In the genomic region with DNA sequence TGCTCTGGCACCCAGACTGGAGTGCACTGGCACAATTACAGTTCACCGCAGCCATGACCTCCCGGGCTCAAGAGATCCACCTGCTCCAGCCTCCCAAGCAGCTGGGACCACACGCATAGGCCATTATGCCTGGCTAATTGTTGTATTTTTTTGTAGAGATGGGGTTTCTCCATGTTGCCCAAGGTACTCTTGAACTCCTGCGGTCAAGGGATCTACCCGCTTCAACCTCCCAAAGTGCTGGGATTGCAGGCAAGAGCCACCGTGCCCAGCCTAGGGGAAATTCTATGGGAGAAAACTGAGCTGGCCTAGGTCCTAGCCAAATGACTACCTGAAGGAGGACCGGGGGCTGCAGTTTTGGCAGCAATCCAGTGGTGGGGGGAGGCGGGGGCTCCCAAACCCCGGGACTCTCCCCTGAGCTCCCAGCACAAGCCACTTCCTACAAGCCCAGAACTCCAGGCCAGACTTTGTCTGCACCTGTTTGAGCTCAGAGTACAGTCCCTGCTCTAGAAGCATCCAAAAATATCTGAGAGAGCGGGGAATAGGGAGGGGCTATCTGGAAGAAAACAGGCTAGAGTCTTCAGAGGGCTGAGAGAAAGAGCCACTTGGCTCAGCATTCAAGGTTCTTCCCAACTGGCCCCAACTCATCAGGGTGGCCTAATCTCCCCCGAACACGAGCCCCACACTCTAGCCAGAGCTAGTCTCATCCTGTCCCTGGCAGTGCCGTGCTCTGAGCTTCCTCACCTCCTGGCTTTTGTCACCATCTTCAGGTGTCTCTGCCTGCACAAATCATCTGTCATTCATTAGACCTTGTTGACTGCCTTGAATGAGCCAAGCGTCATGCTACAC, we compare ENCODE assay signal across 27 cellular contexts. TPM values are rescaled to one million over a fixed set of nuclear protein-coding genes. Genes with fewer than 3 reads are reported as not detected.
DNase-seq lines count a peak whose midpoint lies in the region; ATAC-seq, FAIRE-seq and TF ChIP-seq lines count a peak whose summit lies in the region.
"Had no signal": no experiment of that assay in that cellular context is flagged by ENCODE, and none has a peak within 500 bp of the region (broad histone marks: within the 10 kb centered on the region; RNA-seq: fewer than 3 reads in every experiment).

No MANE protein-coding gene starts in this region.

- H3K4me1 Mint-ChIP-seq in effector memory CD8-positive, alpha-beta T cell (ENCODE audit: low read depth in 2 of 2) = no peaks in the 10 kb centered on the region
- H3K4me1 Mint-ChIP-seq: activated naive CD4-positive, alpha-beta T cell treated with anti-CD3 and anti-CD28 coated beads, Interleukin-2, amount 50 U/mL, for 24 hours; naive thymus-derived CD4-positive, alpha-beta T cell; stimulated activated naive B cell treated with anti-CD40 and anti-IgM and Interleukin-4, amounts not matched to agents 10 μg/mL and 1 μg/mL and 100 μg/mL, for 72 hours had no signal

- no peak for TF ChIP-seq POLR2A in HepG2 (IDR thresholded peaks at IDR 0.05; ENCODE audit: insufficient read depth in 1 of 2, low read depth in 2 of 2, low read length in 2 of 2)
- no peak for TF ChIP-seq POLR2A in right lobe of liver (IDR thresholded peaks at IDR 0.05)

- POLR2A ChIA-PET in HepG2 (lab: Yijun Ruan, JAX) = interaction anchor here (1.0 kb wide), 1 partner anchor 21 kb away, joined by 3 read pairs; no protein-coding TSS in a partner anchor

- H3K27ac ChIP-seq in HepG2 (ENCODE audit: extremely low read length, insufficient read depth, low read length) = no peak overlapping the region
- H3K27ac ChIP-seq in right lobe of liver = no peak overlapping the region
- no peak overlapping the region for H3K27ac ChIP-seq in keratinocyte (ENCODE audit: control insufficient read depth, insufficient read depth, low read length)
- H3K27ac ChIP-seq in upper lobe of right lung = no peak overlapping the region
- H3K27ac ChIP-seq: HL-60, thoracic aorta had no signal

- no peak overlapping the region for H3K4me3 Mint-ChIP-seq in effector memory CD8-positive, alpha-beta T cell
- H3K4me3 Mint-ChIP-seq: activated naive CD4-positive, alpha-beta T cell treated with anti-CD3 and anti-CD28 coated beads, Interleukin-2, amount 50 U/mL, for 24 hours; CD14-positive monocyte; IgD-negative memory B cell; naive thymus-derived CD4-positive, alpha-beta T cell; stimulated activated naive B cell treated with anti-CD40 and anti-IgM and Interleukin-4, amounts not matched to agents 10 μg/mL and 1 μg/mL and 100 μg/mL, for 72 hours had no signal

- H3K27me3 Mint-ChIP-seq in effector memory CD8-positive, alpha-beta T cell = peaks cover 23 to 43% of the 10 kb centered on the region in 2 donors
- H3K27me3 Mint-ChIP-seq: activated naive CD4-positive, alpha-beta T cell treated with anti-CD3 and anti-CD28 coated beads, Interleukin-2, amount 50 U/mL, for 24 hours had no signal

- H3K4me3 ChIP-seq in HepG2 (replicated peaks in 1 of 3; ENCODE audit: insufficient read depth in 1 of 3, low read depth in 2 of 3, low read length in 3 of 3) = no peak overlapping the region
- no peak overlapping the region for H3K4me3 ChIP-seq in right lobe of liver
- H3K4me3 ChIP-seq in keratinocyte (ENCODE audit: control insufficient read depth in 2 of 3, extremely low read depth in 1 of 3, insufficient read depth in 2 of 3, low read depth in 1 of 3, low read length in 3 of 3) = no peak overlapping the region
- H3K4me3 ChIP-seq in upper lobe of right lung = no peak overlapping the region
- H3K4me3 ChIP-seq: MG63, thoracic aorta had no signal

- peak; percentile 32; the same call in 2 of the 3 replicates for ATAC-seq in HepG2
- ATAC-seq in right lobe of liver = no peak
- ATAC-seq in upper lobe of right lung = peak; percentile 67
- ATAC-seq in effector memory CD8-positive, alpha-beta T cell (replicated peaks) = no peak
- no peak for ATAC-seq in GM18909 (IDR thresholded peaks at IDR 0.05; ENCODE audit: poor library complexity, unreplicated experiment)
- no peak for ATAC-seq in HG03139 (IDR thresholded peaks at IDR 0.05; ENCODE audit: unreplicated experiment)
- ATAC-seq: naive thymus-derived CD4-positive, alpha-beta T cell; stimulated activated naive B cell treated with anti-CD40 and anti-IgM and Interleukin-4, amounts not matched to agents 10 μg/mL and 1 μg/mL and 100 μg/mL, for 72 hours had no signal

- H3K9me3 ChIP-seq in HepG2 (ENCODE audit: low read length) (no peaks in the 10 kb centered on the region), right lobe of liver (no peaks in the 10 kb centered on the region), keratinocyte (ENCODE audit: control insufficient read depth, low read depth, low read length) (no peaks in the 10 kb centered on the region), upper lobe of right lung (no peaks in the 10 kb centered on the region)
- H3K9me3 ChIP-seq: MG63, thoracic aorta had no signal

- H3K79me2 ChIP-seq in HepG2 (ENCODE audit: insufficient read depth, low read length) = no peaks in the 10 kb centered on the region
- H3K79me2 ChIP-seq in keratinocyte (ENCODE audit: control insufficient read depth, insufficient read depth, low read length) = no peaks in the 10 kb centered on the region

- H3K9me3 Mint-ChIP-seq in effector memory CD8-positive, alpha-beta T cell = no peaks in the 10 kb centered on the region
- H3K9me3 Mint-ChIP-seq: activated naive CD4-positive, alpha-beta T cell treated with anti-CD3 and anti-CD28 coated beads, Interleukin-2, amount 50 U/mL, for 24 hours; stimulated activated naive B cell treated with anti-CD40 and anti-IgM and Interleukin-4, amounts not matched to agents 10 μg/mL and 1 μg/mL and 100 μg/mL, for 72 hours had no signal

- in situ Hi-C loops in HepG2 (cut with HindIII; ENCODE audit: extremely low pct_ligation_motif_present, low pct_unique_long_range_greater_than_20kb) = no loop called here

- TF ChIP-seq RAD21 in HepG2 (CRISPR knock-in tag; IDR thresholded peaks at IDR 0.05) = no peak

- DNase-seq in HepG2 (ENCODE audit: low spot score) (no peak), right lobe of liver (no peak), cerebellar cortex (ENCODE audit: low spot score) (peak; percentile 34), keratinocyte (ENCODE audit: low read depth, low spot score) (no peak), upper lobe of right lung (no peak)
- no peak for DNase-seq in effector memory CD8-positive, alpha-beta T cell
- DNase-seq: activated CD4-positive, CD25-positive, alpha-beta regulatory T cell treated with anti-CD3 and anti-CD28 coated beads, Interleukin-2, amount 50 U/mL, for 72 hours; activated T-cell treated with anti-CD3 and anti-CD28 coated beads, Interleukin-2, amount 50 U/mL, for 48 hours; MG63; naive thymus-derived CD4-positive, alpha-beta T cell; NCI-H1694; NCI-H446; stimulated activated CD4-positive, alpha-beta T cell treated with anti-CD3 and anti-CD28 coated beads, Interleukin-1b, Interleukin-23, amount 100 ng/mL, for 48 hours; stimulated activated naive B cell treated with anti-CD40 and anti-IgM and Interleukin-4, amounts not matched to agents 10 μg/mL and 1 μg/mL and 100 μg/mL, for 72 hours; T1000 had no signal

- TF ChIP-seq CTCF in HepG2 (CRISPR knock-in tag; IDR thresholded peaks at IDR 0.05) = peak; percentile 35; the same call in 1 of the 2 replicates
- no peak for TF ChIP-seq CTCF in right lobe of liver (IDR thresholded peaks at IDR 0.05)
- peak in 1 of 3 experiments; percentile 40 for TF ChIP-seq CTCF in keratinocyte (optimal IDR thresholded peaks at IDR 0.05 in 1 of 3, IDR thresholded peaks at IDR 0.05 in 1 of 3, conservative IDR thresholded peaks at IDR 0.05 in 1 of 3; ENCODE audit: extremely low read depth in 1 of 3, insufficient read depth in 2 of 3, low read length in 3 of 3)
- TF ChIP-seq CTCF in upper lobe of right lung (IDR thresholded peaks at IDR 0.05) = no peak

- no peaks in the 10 kb centered on the region for H3K36me3 Mint-ChIP-seq in effector memory CD8-positive, alpha-beta T cell (ENCODE audit: insufficient read depth)
- H3K36me3 Mint-ChIP-seq: activated naive CD4-positive, alpha-beta T cell treated with anti-CD3 and anti-CD28 coated beads, Interleukin-2, amount 50 U/mL, for 24 hours; CD14-positive monocyte; IgD-negative memory B cell; stimulated activated naive B cell treated with anti-CD40 and anti-IgM and Interleukin-4, amounts not matched to agents 10 μg/mL and 1 μg/mL and 100 μg/mL, for 72 hours had no signal

- H4K20me1 ChIP-seq in HepG2 (ENCODE audit: insufficient read depth, low read length) (no peaks in the 10 kb centered on the region), keratinocyte (ENCODE audit: control insufficient read depth, extremely low read depth, insufficient read depth, low read length) (no peaks in the 10 kb centered on the region)

- intact Hi-C loops in HepG2 (cut with micrococcal nuclease; ENCODE audit: unreplicated experiment) (no loop called here), right lobe of liver (cut with DNase I) (no loop called here), upper lobe of right lung (cut with DNase I) (no loop called here)

- H3K36me3 ChIP-seq in HepG2 (replicated peaks in 1 of 2; ENCODE audit: control insufficient read depth in 1 of 2, insufficient read depth in 2 of 2, low read length in 2 of 2) (no peaks in the 10 kb centered on the region), right lobe of liver (no peaks in the 10 kb centered on the region), keratinocyte (ENCODE audit: control insufficient read depth in 2 of 2, extremely low read depth in 1 of 2, insufficient read depth in 2 of 2, low read length in 2 of 2) (no peaks in the 10 kb centered on the region), upper lobe of right lung (no peaks in the 10 kb centered on the region)
- H3K36me3 ChIP-seq: MG63, thoracic aorta had no signal

- H3K27me3 ChIP-seq in HepG2 (ENCODE audit: control insufficient read depth in 1 of 2, insufficient read depth in 2 of 2, low read length in 2 of 2) (peaks cover 7 to 50% of the 10 kb centered on the region in 2 experiments; a peak in 4 of 5 replicates), right lobe of liver (no peaks in the 10 kb centered on the region), keratinocyte (ENCODE audit: control insufficient read depth, extremely low read depth, insufficient read depth, low read length) (peaks cover 29% of the 10 kb centered on the region), upper lobe of right lung (no peaks in the 10 kb centered on the region)
- H3K27me3 ChIP-seq: MG63 had no signal

- H3K27ac Mint-ChIP-seq in effector memory CD8-positive, alpha-beta T cell = no peak overlapping the region
- H3K27ac Mint-ChIP-seq: activated naive CD4-positive, alpha-beta T cell treated with anti-CD3 and anti-CD28 coated beads, Interleukin-2, amount 50 U/mL, for 24 hours; CD14-positive monocyte; IgD-negative memory B cell; naive thymus-derived CD4-positive, alpha-beta T cell; stimulated activated naive B cell treated with anti-CD40 and anti-IgM and Interleukin-4, amounts not matched to agents 10 μg/mL and 1 μg/mL and 100 μg/mL, for 72 hours had no signal

- no peak overlapping the region for H2AFZ ChIP-seq in HepG2 (ENCODE audit: low read length)
- H2AFZ ChIP-seq in keratinocyte (ENCODE audit: control insufficient read depth, low read length) = no peak overlapping the region

- dilution Hi-C loops in keratinocyte (cut with MboI; ENCODE audit: extremely low pct_ligation_motif_present, low sequenced_read_pairs) = no loop called here

- H3K9ac ChIP-seq in HepG2 (ENCODE audit: insufficient read depth, low read depth, low read length) (no peak overlapping the region), keratinocyte (ENCODE audit: control insufficient read depth, extremely low read depth, insufficient read depth, low read length) (no peak overlapping the region)

- WGBS in HepG2 (ENCODE audit: low lambda C conversion rate) = 45% methylated on average over 11 of the region's 14 CpGs
- WGBS in right lobe of liver (ENCODE audit: insufficient coverage, low coverage, low lambda C conversion rate, missing lambda C conversion rate) = 88% methylated on average over 9 of the region's 14 CpGs

- FAIRE-seq in HepG2 (lab: Jason Lieb, UNC) (no peak), keratinocyte (lab: Jason Lieb, UNC) (peak; percentile 17)
- FAIRE-seq: astrocyte, colon, GM19239 had no signal

- no peaks in the 10 kb centered on the region for H3K9me1 ChIP-seq in keratinocyte (ENCODE audit: control insufficient read depth, extremely low read depth, insufficient read depth, low read length)

- no peak overlapping the region for H3K4me2 ChIP-seq in HepG2 (ENCODE audit: low read depth, low read length)
- H3K4me2 ChIP-seq in keratinocyte (ENCODE audit: control insufficient read depth, extremely low read depth, insufficient read depth, low read depth, low read length) = no peak overlapping the region

- no TSS peak for BruUV-seq in HepG2 (replicated peaks; lab: Mats Ljungman, UMichigan)

- TF ChIP-seq EP300 in HepG2 (IDR thresholded peaks at IDR 0.05; ENCODE audit: low read depth in 2 of 2, low read length in 2 of 2) = no peak
- TF ChIP-seq EP300 in HepG2 (CRISPR knock-in tag; IDR thresholded peaks at IDR 0.05; ENCODE audit: borderline replicate concordance) = no peak

- CTCF ChIA-PET in HepG2 (lab: Yijun Ruan, JAX; ENCODE audit: low intra/inter-chr PET ratio, low total read pairs) = no interaction called here

- H3K4me1 ChIP-seq in HepG2 (ENCODE audit: insufficient read depth, low read length) = no peaks in the 10 kb centered on the region
- H3K4me1 ChIP-seq in right lobe of liver = no peaks in the 10 kb centered on the region
- H3K4me1 ChIP-seq in keratinocyte (ENCODE audit: control insufficient read depth, extremely low read depth, insufficient read depth, low read length) = no peaks in the 10 kb centered on the region
- peaks cover 7% of the 10 kb centered on the region for H3K4me1 ChIP-seq in upper lobe of right lung

RNA-seq across cellular contexts. Expression of gene SRL, which starts 9.1 kb away (rescaled TPM):
- total RNA-seq in HepG2 (2016; rRNA removed; fragmentation: Illumina TruSeq; extraction: Trizol) (not detected in 2 replicates), right lobe of liver (under 1 TPM; 0.18 to 0.62 (median 0.28) TPM), upper lobe of right lung (0.64 TPM)
- total RNA-seq in HepG2 (2016; cell fraction: cytosol; rRNA removed; fragmentation: Illumina TruSeq; extraction: Trizol; ENCODE audit: low read depth) = not detected in 2 replicates
- 0.02 TPM in 1 of 2 replicates, not detected in the other for total RNA-seq in HepG2 (2016; cell fraction: insoluble cytoplasmic fraction; rRNA removed; fragmentation: Illumina TruSeq; extraction: Trizol)
- not detected in 2 replicates for total RNA-seq in HepG2 (2016; cell fraction: membrane; rRNA removed; fragmentation: Illumina TruSeq; extraction: Trizol)
- total RNA-seq in HepG2 (2016; cell fraction: nucleus; rRNA removed; fragmentation: Illumina TruSeq; extraction: Trizol) = not detected in 2 replicates
- polyA plus RNA-seq in HepG2 (2011; rRNA removed) (0.04 and 0.05 TPM in 2 replicates), keratinocyte (not detected in 3 replicates)
- 0.04 and 0.05 TPM in 2 replicates for polyA plus RNA-seq in HepG2 (2011; cell fraction: cytosol; rRNA removed)
- 0.03 and 0.05 TPM in 2 replicates for polyA plus RNA-seq in HepG2 (2011; cell fraction: nucleus; rRNA removed)
- polyA plus RNA-seq in HepG2 (2012) = 0.05 and 0.16 TPM in 2 replicates
- not detected in 2 replicates for polyA plus RNA-seq in HepG2 (2016; cell fraction: cytosol; fragmentation: Illumina TruSeq; extraction: Trizol; ENCODE audit: low read depth)
- not detected in 2 replicates for polyA plus RNA-seq in HepG2 (2016; cell fraction: insoluble cytoplasmic fraction; fragmentation: Illumina TruSeq; extraction: Trizol; ENCODE audit: low read depth)
- not detected in 2 replicates for polyA plus RNA-seq in HepG2 (2016; cell fraction: membrane; fragmentation: Illumina TruSeq; extraction: Trizol; ENCODE audit: low read depth)
- polyA plus RNA-seq in HepG2 (2016; cell fraction: nucleus; fragmentation: Illumina TruSeq; extraction: Trizol; ENCODE audit: insufficient read depth, low read depth) = not detected in 2 replicates
- 0.08 TPM in 1 of 2 replicates, not detected in the other for polyA minus RNA-seq in HepG2 (2011; rRNA and poly(A)+ RNA removed; ENCODE audit: low replicate concordance)
- polyA minus RNA-seq in HepG2 (2011; cell fraction: cytosol; rRNA and poly(A)+ RNA removed) = not detected in 2 replicates
- polyA minus RNA-seq in HepG2 (2011; cell fraction: nucleus; rRNA and poly(A)+ RNA removed) = not detected in 2 replicates
- not detected for polyA plus RNA-seq in keratinocyte (2011; ENCODE audit: low read depth)
- polyA plus RNA-seq in keratinocyte (2011; cell fraction: cytosol; rRNA removed) = 0.02 TPM in 1 of 2 replicates, not detected in the other
- not detected in 2 replicates for polyA plus RNA-seq in keratinocyte (2011; cell fraction: nucleus; rRNA removed)
- 0.03 TPM in 1 of 2 replicates, not detected in the other for polyA plus RNA-seq in keratinocyte (2012; ENCODE audit: low replicate concordance)
- not detected in 3 replicates for polyA minus RNA-seq in keratinocyte
- not detected for polyA minus RNA-seq in keratinocyte (2011; cell fraction: cytosol; rRNA and poly(A)+ RNA removed)
- not detected in 2 replicates for polyA minus RNA-seq in keratinocyte (2011; cell fraction: nucleus; rRNA and poly(A)+ RNA removed)
- total RNA-seq: astrocyte; naive thymus-derived CD4-positive, alpha-beta T cell; osteoblast; RPMI7951 had no signal
- polyA plus RNA-seq: CD14-positive monocyte; IgD-negative memory B cell; naive thymus-derived CD4-positive, alpha-beta T cell had no signal

RNA-seq across cellular contexts. Expression of gene TFAP4, which starts 40.1 kb away (rescaled TPM):
- 10.4 and 12.2 TPM in 2 replicates for total RNA-seq in HepG2 (2016; rRNA removed; fragmentation: Illumina TruSeq; extraction: Trizol)
- 22.0 and 26.0 TPM in 2 replicates for total RNA-seq in HepG2 (2016; cell fraction: cytosol; rRNA removed; fragmentation: Illumina TruSeq; extraction: Trizol; ENCODE audit: low read depth)
- 8.6 and 13.4 TPM in 2 replicates for total RNA-seq in HepG2 (2016; cell fraction: insoluble cytoplasmic fraction; rRNA removed; fragmentation: Illumina TruSeq; extraction: Trizol)
- 16.4 and 17.5 TPM in 2 replicates for total RNA-seq in HepG2 (2016; cell fraction: membrane; rRNA removed; fragmentation: Illumina TruSeq; extraction: Trizol)
- 6.4 and 7.5 TPM in 2 replicates for total RNA-seq in HepG2 (2016; cell fraction: nucleus; rRNA removed; fragmentation: Illumina TruSeq; extraction: Trizol)
- polyA plus RNA-seq in HepG2 (2011; rRNA removed) = 13.0 and 15.6 TPM in 2 replicates
- 4.7 and 8.9 TPM in 2 replicates for polyA plus RNA-seq in HepG2 (2011; cell fraction: cytosol; rRNA removed)
- 12.3 and 16.1 TPM in 2 replicates for polyA plus RNA-seq in HepG2 (2011; cell fraction: nucleus; rRNA removed)
- polyA plus RNA-seq in HepG2 (2012) = 9.9 and 12.9 TPM in 2 replicates
- 4.9 and 5.3 TPM in 2 replicates for polyA plus RNA-seq in HepG2 (2016; cell fraction: cytosol; fragmentation: Illumina TruSeq; extraction: Trizol; ENCODE audit: low read depth)
- polyA plus RNA-seq in HepG2 (2016; cell fraction: insoluble cytoplasmic fraction; fragmentation: Illumina TruSeq; extraction: Trizol; ENCODE audit: low read depth) = 13.4 and 17.4 TPM in 2 replicates
- polyA plus RNA-seq in HepG2 (2016; cell fraction: membrane; fragmentation: Illumina TruSeq; extraction: Trizol; ENCODE audit: low read depth) = 7.5 and 7.9 TPM in 2 replicates
- 20.3 and 24.4 TPM in 2 replicates for polyA plus RNA-seq in HepG2 (2016; cell fraction: nucleus; fragmentation: Illumina TruSeq; extraction: Trizol; ENCODE audit: insufficient read depth, low read depth)
- polyA minus RNA-seq in HepG2 (2011; rRNA and poly(A)+ RNA removed; ENCODE audit: low replicate concordance) = 36.2 and 88.6 TPM in 2 replicates
- 18.4 and 24.2 TPM in 2 replicates for polyA minus RNA-seq in HepG2 (2011; cell fraction: cytosol; rRNA and poly(A)+ RNA removed)
- polyA minus RNA-seq in HepG2 (2011; cell fraction: nucleus; rRNA and poly(A)+ RNA removed) = 6.2 and 8.5 TPM in 2 replicates
- total RNA-seq in right lobe of liver = 1 to 10 TPM; 2.6 to 5.8 (median 3.7) TPM
- 4.9 to 9.2 TPM (median 6.7 TPM) in 3 replicates for polyA plus RNA-seq in keratinocyte
- 6.1 TPM for polyA plus RNA-seq in keratinocyte (2011; ENCODE audit: low read depth)
- polyA plus RNA-seq in keratinocyte (2011; cell fraction: cytosol; rRNA removed) = 2.0 and 3.6 TPM in 2 replicates
- 3.5 and 4.4 TPM in 2 replicates for polyA plus RNA-seq in keratinocyte (2011; cell fraction: nucleus; rRNA removed)
- polyA plus RNA-seq in keratinocyte (2012; ENCODE audit: low replicate concordance) = 5.0 and 10.4 TPM in 2 replicates
- 7.8 to 17.9 TPM (median 17.2 TPM) in 3 replicates for polyA minus RNA-seq in keratinocyte
- polyA minus RNA-seq in keratinocyte (2011; cell fraction: cytosol; rRNA and poly(A)+ RNA removed) = 14.8 TPM
- polyA minus RNA-seq in keratinocyte (2011; cell fraction: nucleus; rRNA and poly(A)+ RNA removed) = 2.0 and 2.8 TPM in 2 replicates
- 9.6 TPM for total RNA-seq in upper lobe of right lung

Comparison
In these comparisons a context has a peak if more than half of its experiments do, and no peak if none do; other contexts are left out.
1. ATAC-seq: peak in HepG2 (single experiment) and upper lobe of right lung (single experiment); none in right lobe of liver (0 of 4), effector memory CD8-positive, alpha-beta T cell (single experiment), GM18909 (single experiment) and HG03139 (single experiment).